ENCODE assay signal across 4 cellular contexts in the genomic region with DNA sequence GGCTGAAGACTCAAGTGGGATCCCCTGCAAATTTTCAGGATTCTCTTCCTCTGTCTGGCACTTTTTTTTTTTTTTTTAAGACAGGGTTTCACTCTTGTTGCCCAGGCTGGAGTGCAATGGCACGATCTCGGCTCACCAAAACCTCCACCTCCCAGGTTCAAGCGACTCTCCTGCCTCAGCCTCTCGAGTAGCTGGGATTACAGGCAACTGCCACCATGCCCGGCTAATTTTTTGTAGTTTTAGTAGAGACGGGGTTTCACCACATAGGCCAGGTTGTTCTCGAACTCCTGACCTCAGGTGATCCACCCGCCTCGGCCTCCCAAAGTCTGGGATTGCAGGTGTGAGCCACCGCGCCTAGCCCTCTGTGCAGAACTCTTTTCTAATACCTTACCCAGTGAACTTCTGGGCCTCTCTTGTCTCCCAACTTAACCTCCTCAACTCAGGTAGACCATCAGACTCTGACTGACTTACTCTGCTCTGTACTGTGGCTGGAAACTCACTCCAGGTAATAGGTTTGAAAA. TPM values are rescaled to one million over a fixed set of nuclear protein-coding genes. Genes with fewer than 3 reads are reported as not detected.
"Had no signal": no experiment of that assay in that cellular context is flagged by ENCODE, and none has a peak within 500 bp of the region (broad histone marks: within the 10 kb centered on the region; RNA-seq: fewer than 3 reads in every experiment).

No MANE protein-coding gene starts in this region.

RNA-seq across cellular contexts. Expression of a gene that starts 45.0 kb away (rescaled TPM):
- total RNA-seq: ascending aorta, fibroblast of villous mesenchyme, glomerular endothelial cell had no signal
- polyA plus RNA-seq: fibroblast of lung had no signal
